Comparison of ENCODE assay signal across 7 cellular contexts in genomic region chr5:139528680-139529079, GRCh38. TPM values are rescaled to one million over a fixed set of nuclear protein-coding genes. Genes with fewer than 3 reads are reported as not detected.
"Had no signal": no experiment of that assay in that cellular context is flagged by ENCODE, and none has a peak within 500 bp of the region (broad histone marks: within the 10 kb centered on the region; RNA-seq: fewer than 3 reads in every experiment).

No MANE protein-coding gene starts in this region.

RNA-seq across cellular contexts. Expression of gene SMIM33, which starts 57.9 kb away (rescaled TPM):
- total RNA-seq: IMR-90, M059J, OCI-LY7, PC-3, Right ventricle myocardium inferior, RPMI7951, SJCRH30 had no signal
- polyA plus RNA-seq: IMR-90 had no signal
